ENCODE assay signal across 15 cellular contexts in the genomic region with DNA sequence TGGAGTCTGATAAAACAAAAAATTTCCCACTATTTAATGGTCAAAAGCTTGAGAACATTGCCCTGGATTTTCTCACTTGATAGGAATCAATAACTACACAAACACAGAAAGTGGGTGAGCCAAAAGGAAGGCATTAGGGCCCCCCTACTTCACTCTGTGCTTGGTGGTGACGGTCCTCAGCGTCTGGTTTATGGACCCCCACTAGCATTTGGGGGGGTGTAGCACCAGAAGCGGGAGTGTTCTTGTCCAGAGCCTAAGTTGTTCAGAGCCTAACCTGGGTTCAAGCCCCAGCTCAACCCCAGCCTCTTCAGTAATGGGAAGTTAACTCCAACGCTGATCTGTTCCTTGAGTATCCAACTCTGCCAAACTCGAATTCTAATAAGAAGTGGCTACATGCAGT. TPM values are rescaled to one million over a fixed set of nuclear protein-coding genes. Genes with fewer than 3 reads are reported as not detected.
A peak's percentile ranks its signal among the peaks of the same experiment; 100 is the strongest.
DNase-seq lines count a peak whose midpoint lies in the region; ATAC-seq and TF ChIP-seq lines count a peak whose summit lies in the region.
"Had no signal": no experiment of that assay in that cellular context is flagged by ENCODE, and none has a peak within 500 bp of the region (broad histone marks: within the 10 kb centered on the region; RNA-seq: fewer than 3 reads in every experiment).

No MANE protein-coding gene starts in this region.

- H3K4me1 ChIP-seq in right atrium auricular region (no peaks in the 10 kb centered on the region), left ventricle myocardium inferior (peaks cover 13% of the 10 kb centered on the region), endodermal cell (ENCODE audit: control insufficient read depth, insufficient read depth, low read length) (peaks cover 8% of the 10 kb centered on the region), vagina (peaks cover 33% of the 10 kb centered on the region), mucosa of descending colon (ENCODE audit: low read depth) (peaks cover 18% of the 10 kb centered on the region)
- H3K4me1 ChIP-seq: HAP-1 had no signal

- DNase-seq in right atrium auricular region (ENCODE audit: low spot score) (peak; percentile 44), left ventricle myocardium inferior (no peak), endodermal cell (peak; percentile 20), mucosa of gallbladder (ENCODE audit: low spot score) (peak; percentile 5), vagina (ENCODE audit: extremely low spot score in 2 of 2) (peak; percentile 54 to 61), C1 segment of cervical spinal cord (lab: John Stamatoyannopoulos, UW) (no peak), activated gamma-delta T cell (lab: John Stamatoyannopoulos, UW) (no peak), mucosa of descending colon (no peak)
- DNase-seq: Calu3, Kasumi-1, NCI-H187 treated with DMSO at 0.1 percent for 48 hours, NCI-H2171, NCI-H774 had no signal

- intact Hi-C loops in left ventricle myocardium inferior (cut with micrococcal nuclease) = no loop called here
- intact Hi-C loops in vagina (cut with DNase I) = no loop called here
- intact Hi-C loops in mucosa of descending colon (cut with DNase I, micrococcal nuclease) = no loop called here

- H3K4me3 Mint-ChIP-seq in endodermal cell = no peak overlapping the region

- H3K36me3 ChIP-seq in right atrium auricular region (no peaks in the 10 kb centered on the region), left ventricle myocardium inferior (peaks cover 32% of the 10 kb centered on the region), endodermal cell (ENCODE audit: control insufficient read depth, insufficient read depth, low read length) (peaks cover 15% of the 10 kb centered on the region), vagina (no peaks in the 10 kb centered on the region), mucosa of descending colon (ENCODE audit: low read depth) (no peaks in the 10 kb centered on the region)

- H3K9me3 ChIP-seq in right atrium auricular region (no peaks in the 10 kb centered on the region), left ventricle myocardium inferior (replicated peaks) (no peaks in the 10 kb centered on the region), endodermal cell (ENCODE audit: control insufficient read depth, low read length) (no peaks in the 10 kb centered on the region), vagina (no peaks in the 10 kb centered on the region), mucosa of descending colon (no peaks in the 10 kb centered on the region)
- H3K9me3 ChIP-seq: HAP-1 had no signal

- WGBS in endodermal cell (ENCODE audit: insufficient coverage in 1 of 2, insufficient read length in 1 of 2), 2 experiments = 98 to 100% methylated on average over 3 to 5 of the region's 5 CpGs

- H3K9me3 Mint-ChIP-seq in endodermal cell = no peaks in the 10 kb centered on the region

- H3K9ac ChIP-seq in endodermal cell (ENCODE audit: extremely low read depth, low read length, poor library complexity, severe bottlenecking) = no peak overlapping the region

- no peaks in the 10 kb centered on the region for H3K27me3 ChIP-seq in right atrium auricular region
- H3K27me3 ChIP-seq in left ventricle myocardium inferior (ENCODE audit: low read depth) = no peaks in the 10 kb centered on the region
- H3K27me3 ChIP-seq in endodermal cell (ENCODE audit: control insufficient read depth, insufficient read depth, low read length, poor library complexity, severe bottlenecking) = no peaks in the 10 kb centered on the region
- H3K27me3 ChIP-seq in vagina = no peaks in the 10 kb centered on the region

- TF ChIP-seq CTCF in right atrium auricular region (IDR thresholded peaks at IDR 0.05) (no peak), left ventricle myocardium inferior (IDR thresholded peaks at IDR 0.05; ENCODE audit: borderline replicate concordance) (no peak), endodermal cell (conservative IDR thresholded peaks at IDR 0.05) (no peak), vagina (IDR thresholded peaks at IDR 0.05) (no peak), mucosa of descending colon (IDR thresholded peaks at IDR 0.05) (no peak)

- H3K4me1 Mint-ChIP-seq in endodermal cell = peaks cover 17% of the 10 kb centered on the region

- no peak for TF ChIP-seq POLR2A in vagina (IDR thresholded peaks at IDR 0.05)

- H3K4me3 ChIP-seq in right atrium auricular region (no peak overlapping the region), left ventricle myocardium inferior (no peak overlapping the region), endodermal cell (ENCODE audit: low read length) (no peak overlapping the region), vagina (no peak overlapping the region), mucosa of descending colon (no peak overlapping the region)
- H3K4me3 ChIP-seq: GM12878, HAP-1 had no signal

- ATAC-seq in mucosa of descending colon = no peak
- ATAC-seq: GM12878 had no signal

- no peak overlapping the region for H3K27ac Mint-ChIP-seq in endodermal cell

- no peak overlapping the region for H3K27ac ChIP-seq in right atrium auricular region
- H3K27ac ChIP-seq in left ventricle myocardium inferior (replicated peaks) = no peak overlapping the region
- H3K27ac ChIP-seq in endodermal cell (ENCODE audit: low read depth, low read length) = no peak overlapping the region
- H3K27ac ChIP-seq in vagina = peak overlapping the region; percentile 21

- no peaks in the 10 kb centered on the region for H3K27me3 Mint-ChIP-seq in endodermal cell (ENCODE audit: insufficient read depth)

- H3K36me3 Mint-ChIP-seq in endodermal cell (ENCODE audit: low read depth) = peaks cover 26% of the 10 kb centered on the region

RNA-seq across cellular contexts. Expression of gene STPG1, which starts 33.1 kb away (rescaled TPM):
- total RNA-seq in right atrium auricular region (1 to 10 TPM; 2.0 to 3.6 TPM), left ventricle myocardium inferior (4.9 TPM), endodermal cell (10 to 100 TPM; 16.6 to 16.9 TPM), mucosa of gallbladder (10.8 TPM), vagina (4.2 TPM), mucosa of descending colon (10 to 100 TPM; 15.9 to 25.4 (median 17.9) TPM)
- 8.8 TPM for polyA plus RNA-seq in endodermal cell (2013, experiment 1 of 2)
- polyA plus RNA-seq in endodermal cell (2013, experiment 2 of 2) = 9.5 TPM

RNA-seq across cellular contexts. Expression of gene NIPAL3, which starts 35.1 kb away (rescaled TPM):
- 10 to 100 TPM; 34.8 to 43.3 TPM for total RNA-seq in right atrium auricular region
- total RNA-seq in left ventricle myocardium inferior = 30.1 TPM
- total RNA-seq in endodermal cell = 1 to 10 TPM; 4.7 to 5.5 TPM
- 7.9 TPM for polyA plus RNA-seq in endodermal cell (2013, experiment 1 of 2)
- polyA plus RNA-seq in endodermal cell (2013, experiment 2 of 2) = 7.4 TPM
- 57.4 TPM for total RNA-seq in mucosa of gallbladder
- total RNA-seq in vagina = 21.1 TPM
- total RNA-seq in mucosa of descending colon = 10 to 100 TPM; 38.3 to 52.5 (median 40.7) TPM

Comparison
In these comparisons a context has a peak if more than half of its experiments do, and no peak if none do; other contexts are left out.
1. DNase-seq: peak in right atrium auricular region (single experiment), endodermal cell (single experiment), mucosa of gallbladder (single experiment) and vagina (2 of 2); none in left ventricle myocardium inferior (single experiment), C1 segment of cervical spinal cord (0 of 14), activated gamma-delta T cell (single experiment) and mucosa of descending colon (0 of 3).